Comparison of ENCODE assay signal across 14 cellular contexts in genomic region chr9:110821064-110821463, GRCh38.
DNase-seq lines count a peak whose midpoint lies in the region; ATAC-seq and TF ChIP-seq lines count a peak whose summit lies in the region.
"Had no signal": no experiment of that assay in that cellular context is flagged by ENCODE, and none has a peak within 500 bp of the region (broad histone marks: within the 10 kb centered on the region; RNA-seq: fewer than 3 reads in every experiment).

No MANE protein-coding gene starts in this region.

- H3K27me3 Mint-ChIP-seq in endothelial cell (ENCODE audit: unreplicated experiment): peaks cover 4% of the 10 kb centered on the region
- H3K27me3 Mint-ChIP-seq: activated CD4-positive, alpha-beta T cell treated with anti-CD3 and anti-CD28 coated beads for 36 hours had no signal

- no peak for TF ChIP-seq CTCF in endothelial cell (IDR thresholded peaks at IDR 0.05; ENCODE audit: unreplicated experiment)

- DNase-seq in GF-D8 (lab: John Stamatoyannopoulos, UW) (no peak), endothelial cell (ENCODE audit: low spot score) (no peak), ecto neural progenitor cell (ENCODE audit: low spot score) (no peak)
- no peak for DNase-seq in stimulated activated CD4-positive, alpha-beta T cell treated with anti-CD3 and anti-CD28 coated beads, Interleukin-1b, Interleukin-23, amount 100 ng/mL, for 48 hours
- DNase-seq: activated CD4-positive, alpha-beta T cell treated with anti-CD3 and anti-CD28 coated beads for 36 hours; activated gamma-delta T cell treated with Interleukin-2 at 50 U/mL for 16 hours; kidney; natural killer cell; NCI-H524; spleen had no signal

- H3K4me1 Mint-ChIP-seq in endothelial cell (ENCODE audit: unreplicated experiment): peaks cover 3% of the 10 kb centered on the region
- H3K4me1 Mint-ChIP-seq: activated CD4-positive, alpha-beta T cell treated with anti-CD3 and anti-CD28 coated beads for 36 hours; natural killer cell had no signal

- H3K36me3 Mint-ChIP-seq in endothelial cell (ENCODE audit: low read depth, unreplicated experiment): no peaks in the 10 kb centered on the region
- H3K36me3 Mint-ChIP-seq: natural killer cell had no signal

- ATAC-seq in GM18498 (IDR thresholded peaks at IDR 0.05; ENCODE audit: unreplicated experiment): peak; percentile 100
- ATAC-seq in GM19452 (IDR thresholded peaks at IDR 0.05; ENCODE audit: unreplicated experiment): peak; percentile 95
- peak; percentile 99 for ATAC-seq in HG02852 (IDR thresholded peaks at IDR 0.05; ENCODE audit: unreplicated experiment)
- ATAC-seq in HG03520 (IDR thresholded peaks at IDR 0.05; ENCODE audit: unreplicated experiment): peak; percentile 90
- ATAC-seq: activated CD4-positive, alpha-beta T cell treated with anti-CD3 and anti-CD28 coated beads for 36 hours; natural killer cell had no signal

- H3K27ac Mint-ChIP-seq in endothelial cell (ENCODE audit: unreplicated experiment): no peak overlapping the region
- H3K27ac Mint-ChIP-seq: activated CD4-positive, alpha-beta T cell treated with anti-CD3 and anti-CD28 coated beads for 36 hours; natural killer cell had no signal

- H3K9me3 Mint-ChIP-seq in endothelial cell (ENCODE audit: unreplicated experiment): no peaks in the 10 kb centered on the region

- no peak overlapping the region for H3K4me3 Mint-ChIP-seq in endothelial cell (ENCODE audit: unreplicated experiment)
- H3K4me3 Mint-ChIP-seq: activated CD4-positive, alpha-beta T cell treated with anti-CD3 and anti-CD28 coated beads for 36 hours; natural killer cell had no signal
